In genomic region chr2:127811922-127812321, GRCh38 we compare ENCODE assay signal across 9 cellular contexts. TPM values are rescaled to one million over a fixed set of nuclear protein-coding genes. Genes with fewer than 3 reads are reported as not detected.
A peak's percentile ranks its signal among the peaks of the same experiment; 100 is the strongest.
DNase-seq lines count a peak whose midpoint lies in the region; ATAC-seq, FAIRE-seq and TF ChIP-seq lines count a peak whose summit lies in the region.
"Had no signal": no experiment of that assay in that cellular context is flagged by ENCODE, and none has a peak within 500 bp of the region (broad histone marks: within the 10 kb centered on the region; RNA-seq: fewer than 3 reads in every experiment).

No MANE protein-coding gene starts in this region.

- H3K4me1 Mint-ChIP-seq in CD4-positive, CD25-positive, alpha-beta regulatory T cell = peaks cover 16 to 47% (median 32%) of the 10 kb centered on the region in 4 donors
- peaks cover 25 to 49% (median 43%) of the 10 kb centered on the region in 4 donors for H3K4me1 Mint-ChIP-seq in naive thymus-derived CD8-positive, alpha-beta T cell

- H3K36me3 ChIP-seq in CD4-positive, CD25-positive, alpha-beta regulatory T cell (ENCODE audit: control insufficient read depth, insufficient read depth, low read length) = no peaks in the 10 kb centered on the region
- no peaks in the 10 kb centered on the region for H3K36me3 ChIP-seq in bronchial epithelial cell (ENCODE audit: control insufficient read depth, insufficient read depth, low read length)

- H3K27me3 Mint-ChIP-seq in CD4-positive, CD25-positive, alpha-beta regulatory T cell = peaks cover 33% of the 10 kb centered on the region
- peaks cover 0 to under 1% (median 0%) of the 10 kb centered on the region in 5 donors for H3K27me3 Mint-ChIP-seq in naive thymus-derived CD8-positive, alpha-beta T cell

- POLR2A ChIA-PET in naive thymus-derived CD8-positive, alpha-beta T cell (lab: Charles Lee) = interaction anchor here (0.7 to 2.0 kb wide), 6 partner anchors 10 to 220 kb away, joined by 3 to 8 read pairs (median 5); partner anchors contain the start of genes POLR2D and SFT2D3

- peak overlapping the region; percentile 96 for H3K27ac ChIP-seq in CD4-positive, CD25-positive, alpha-beta regulatory T cell (ENCODE audit: insufficient read depth, low read length, poor library complexity, severe bottlenecking)

- FAIRE-seq in bronchial epithelial cell (lab: Jason Lieb, UNC) = no peak

- no peak for TF ChIP-seq CTCF in LNCaP clone FGC (IDR thresholded peaks at IDR 0.05; ENCODE audit: control insufficient read depth, extremely low read depth, insufficient read depth)
- TF ChIP-seq CTCF in bronchial epithelial cell (IDR thresholded peaks at IDR 0.05; ENCODE audit: insufficient read depth, low read length, severe bottlenecking) = no peak

- H3K4me1 ChIP-seq in CD4-positive, CD25-positive, alpha-beta regulatory T cell (ENCODE audit: control insufficient read depth, insufficient read depth, low read length, poor library complexity, severe bottlenecking) = peaks cover 41% of the 10 kb centered on the region

- H3K9me3 Mint-ChIP-seq in CD4-positive, CD25-positive, alpha-beta regulatory T cell = peaks cover 0 to 2% (median 0%) of the 10 kb centered on the region in 7 donors
- H3K9me3 Mint-ChIP-seq in naive thymus-derived CD8-positive, alpha-beta T cell = no peaks in the 10 kb centered on the region

- H3K4me3 ChIP-seq in CD4-positive, CD25-positive, alpha-beta regulatory T cell (ENCODE audit: low read depth, low read length) = peak overlapping the region; percentile 99
- peak overlapping the region; percentile 75 for H3K4me3 ChIP-seq in LNCaP clone FGC (ENCODE audit: low read depth, low read length)
- peak overlapping the region; percentile 55 for H3K4me3 ChIP-seq in bronchial epithelial cell (ENCODE audit: low read depth, low read length)

- peak overlapping the region in 2 of 3 donors; percentile 99 for H3K27ac Mint-ChIP-seq in CD4-positive, CD25-positive, alpha-beta regulatory T cell
- peak overlapping the region; percentile 98 to 100 (median 99) for H3K27ac Mint-ChIP-seq in naive thymus-derived CD8-positive, alpha-beta T cell

- peaks cover 3% of the 10 kb centered on the region for H3K27me3 ChIP-seq in CD4-positive, CD25-positive, alpha-beta regulatory T cell (ENCODE audit: control insufficient read depth, insufficient read depth, low read length)
- no peaks in the 10 kb centered on the region for H3K27me3 ChIP-seq in bronchial epithelial cell (ENCODE audit: control insufficient read depth, insufficient read depth, low read length)

- no peak for ATAC-seq in CD4-positive, CD25-positive, alpha-beta regulatory T cell (ENCODE audit: low read depth in 2 of 2)
- no peak for ATAC-seq in naive thymus-derived CD8-positive, alpha-beta T cell
- ATAC-seq in HG03354 (IDR thresholded peaks at IDR 0.05; ENCODE audit: poor library complexity, severe bottlenecking, unreplicated experiment) = no peak
- no peak for ATAC-seq in GM21825 (IDR thresholded peaks at IDR 0.05; ENCODE audit: unreplicated experiment)

- no peak for DNase-seq in CD4-positive, CD25-positive, alpha-beta regulatory T cell
- DNase-seq in LNCaP clone FGC (ENCODE audit: low read depth) (no peak), bronchial epithelial cell (ENCODE audit: low read depth) (no peak), ecto neural progenitor cell (ENCODE audit: low spot score) (no peak), pons (ENCODE audit: low spot score) (no peak)
- DNase-seq in naive thymus-derived CD8-positive, alpha-beta T cell = no peak
- DNase-seq: hippocampal formation had no signal

- H3K4me3 Mint-ChIP-seq in CD4-positive, CD25-positive, alpha-beta regulatory T cell = peak overlapping the region; percentile 97
- peak overlapping the region; percentile 90 to 100 (median 98) for H3K4me3 Mint-ChIP-seq in naive thymus-derived CD8-positive, alpha-beta T cell

- no peaks in the 10 kb centered on the region for H3K36me3 Mint-ChIP-seq in CD4-positive, CD25-positive, alpha-beta regulatory T cell
- H3K36me3 Mint-ChIP-seq in naive thymus-derived CD8-positive, alpha-beta T cell = peaks cover 6 to 9% (median 6%) of the 10 kb centered on the region in 3 donors

- no peaks in the 10 kb centered on the region for H3K9me3 ChIP-seq in CD4-positive, CD25-positive, alpha-beta regulatory T cell (ENCODE audit: control insufficient read depth in 2 of 2, low read length in 2 of 2)

RNA-seq across cellular contexts. Expression of gene WDR33, which starts 1.0 kb away (rescaled TPM):
- total RNA-seq in CD4-positive, CD25-positive, alpha-beta regulatory T cell = 71.4 TPM
- 10 to 100 TPM; 31.5 to 42.5 (median 34.0) TPM for polyA plus RNA-seq in CD4-positive, CD25-positive, alpha-beta regulatory T cell
- 27.0 and 31.3 TPM in 2 replicates for total RNA-seq in bronchial epithelial cell
- 10 to 100 TPM; 90.2 to 92.5 TPM for total RNA-seq in naive thymus-derived CD8-positive, alpha-beta T cell
- polyA plus RNA-seq in naive thymus-derived CD8-positive, alpha-beta T cell = 10 to 100 TPM; 26.4 to 48.1 (median 31.3) TPM

RNA-seq across cellular contexts. Expression of gene POLR2D, which starts 46.0 kb away (rescaled TPM):
- total RNA-seq in CD4-positive, CD25-positive, alpha-beta regulatory T cell = 25.3 TPM
- polyA plus RNA-seq in CD4-positive, CD25-positive, alpha-beta regulatory T cell = 10 to 100 TPM; 31.8 to 44.1 (median 36.0) TPM
- 22.5 and 24.2 TPM in 2 replicates for total RNA-seq in bronchial epithelial cell
- 10 to 100 TPM; 28.1 to 29.6 TPM for total RNA-seq in naive thymus-derived CD8-positive, alpha-beta T cell
- 10 to 100 TPM; 27.0 to 42.3 (median 34.4) TPM for polyA plus RNA-seq in naive thymus-derived CD8-positive, alpha-beta T cell
